ENCODE assay signal across 15 cellular contexts in genomic region chr17:18964018-18964351, GRCh38. TPM values are rescaled to one million over a fixed set of nuclear protein-coding genes. Genes with fewer than 3 reads are reported as not detected.
DNase-seq lines count a peak whose midpoint lies in the region; ATAC-seq lines count a peak whose summit lies in the region.
"Had no signal": no experiment of that assay in that cellular context is flagged by ENCODE, and none has a peak within 500 bp of the region (broad histone marks: within the 10 kb centered on the region; RNA-seq: fewer than 3 reads in every experiment).

No MANE protein-coding gene starts in this region.

- no peak overlapping the region for H3K9ac ChIP-seq in trophoblast cell (ENCODE audit: low read length)

- peaks cover 27% of the 10 kb centered on the region for H3K79me1 ChIP-seq in trophoblast cell (ENCODE audit: low read length)

- no peaks in the 10 kb centered on the region for H3K27me3 ChIP-seq in trophoblast cell (ENCODE audit: insufficient read depth, low read length)
- H3K27me3 ChIP-seq: BLaER1 treated with 17β-estradiol and CSF1 and Interleukin-3, amounts not matched to agents 10 nM and 100 nM had no signal

- no peak overlapping the region for H3K4me2 ChIP-seq in trophoblast cell (ENCODE audit: low read length)
- H3K4me2 ChIP-seq: BLaER1 treated with 17β-estradiol and CSF1 and Interleukin-3, amounts not matched to agents 10 nM and 100 nM had no signal

- no peak overlapping the region for H2AFZ ChIP-seq in trophoblast cell (ENCODE audit: insufficient read depth, low read length, poor library complexity)

- no peak overlapping the region for H3K23ac ChIP-seq in trophoblast cell (ENCODE audit: low read length)

- no peaks in the 10 kb centered on the region for H3K79me2 ChIP-seq in trophoblast cell (ENCODE audit: control insufficient read depth, insufficient read depth, low read length, poor library complexity)

- DNase-seq in Right ventricle myocardium inferior (ENCODE audit: missing footprints) (peak; percentile 28), left ventricle myocardium superior (no peak), trophoblast cell (peak; percentile 99), HK-2 (ENCODE audit: unreplicated experiment) (no peak), amniotic stem cell (lab: John Stamatoyannopoulos, UW) (no peak), T-helper 2 cell (no peak)
- no peak for DNase-seq in activated T-helper 2 cell treated with anti-CD3 and anti-CD28 coated beads, Interferon-gamma antibody, Interleukin-2, Interleukin-4, amounts not matched to agents 10 μg/mL and 5 μg/mL and 100 μg/mL, durations not matched to agents 14 hours and 24 hours and 36 hours (ENCODE audit: low spot score)
- DNase-seq: 8988T; CD4-positive, CD25-positive, alpha-beta regulatory T cell; DMS79; KG1 had no signal

- intact Hi-C loops in Right ventricle myocardium inferior (cut with DNase I) (no loop called here), left ventricle myocardium superior (cut with micrococcal nuclease) (no loop called here)
- intact Hi-C loops in activated T-helper 2 cell treated with anti-CD3 and anti-CD28 coated beads, Interferon-gamma antibody, Interleukin-2, Interleukin-4, amounts not matched to agents 10 μg/mL and 5 μg/mL and 100 μg/mL, durations not matched to agents 14 hours and 24 hours and 36 hours (cut with micrococcal nuclease) = loop anchor here (5.0 to 10.0 kb wide), 2 partner anchors 51 to 62 kb away; no protein-coding TSS in a partner anchor

- no CpG with 5 or more reads among the region's 9 CpGs for WGBS in trophoblast cell (ENCODE audit: extremely low coverage, insufficient coverage, insufficient read length)

- no peak overlapping the region for H3K14ac ChIP-seq in trophoblast cell (ENCODE audit: low read length)

- H2BK12ac ChIP-seq in trophoblast cell (ENCODE audit: low read length) = no peak overlapping the region

- H3K9me3 Mint-ChIP-seq in activated T-helper 2 cell treated with anti-CD3 and anti-CD28 coated beads, Interferon-gamma antibody, Interleukin-2, Interleukin-4, amounts not matched to agents 10 μg/mL and 5 μg/mL and 100 μg/mL, durations not matched to agents 14 hours and 24 hours and 36 hours = no peaks in the 10 kb centered on the region
- H3K9me3 Mint-ChIP-seq: CD4-positive, CD25-positive, alpha-beta regulatory T cell; IgD-negative memory B cell had no signal

- no peak overlapping the region for H3K4ac ChIP-seq in trophoblast cell (ENCODE audit: low read depth, low read length)

- H4K12ac ChIP-seq in trophoblast cell (ENCODE audit: low read depth, low read length) = no peak overlapping the region

- no peaks in the 10 kb centered on the region for H3K27me3 Mint-ChIP-seq in activated T-helper 2 cell treated with anti-CD3 and anti-CD28 coated beads, Interferon-gamma antibody, Interleukin-2, Interleukin-4, amounts not matched to agents 10 μg/mL and 5 μg/mL and 100 μg/mL, durations not matched to agents 14 hours and 24 hours and 36 hours (ENCODE audit: low read depth)
- H3K27me3 Mint-ChIP-seq: IgD-negative memory B cell had no signal

- H4K8ac ChIP-seq in trophoblast cell (ENCODE audit: low read depth, low read length) = no peak overlapping the region

- no peak overlapping the region for H2AK5ac ChIP-seq in trophoblast cell (ENCODE audit: low read length)

- no peak overlapping the region for H2BK120ac ChIP-seq in trophoblast cell (ENCODE audit: insufficient read depth, low read length, poor library complexity)

- H3K4me1 Mint-ChIP-seq in activated T-helper 2 cell treated with anti-CD3 and anti-CD28 coated beads, Interferon-gamma antibody, Interleukin-2, Interleukin-4, amounts not matched to agents 10 μg/mL and 5 μg/mL and 100 μg/mL, durations not matched to agents 14 hours and 24 hours and 36 hours (ENCODE audit: low read depth) = peaks cover 21% of the 10 kb centered on the region

- no peak overlapping the region for H2BK5ac ChIP-seq in trophoblast cell (ENCODE audit: low read depth, low read length, poor library complexity)

- H3K4me1 ChIP-seq in trophoblast cell (ENCODE audit: control insufficient read depth in 1 of 2, insufficient read depth in 2 of 2, low read length in 2 of 2) = peaks cover 34 to 45% of the 10 kb centered on the region in 2 experiments

- H3K27ac ChIP-seq in trophoblast cell (ENCODE audit: low read depth, low read length) = no peak overlapping the region
- H3K27ac ChIP-seq: BLaER1 treated with 17β-estradiol and CSF1 and Interleukin-3, amounts not matched to agents 10 nM and 100 nM had no signal

- no peak overlapping the region for H3K4me3 Mint-ChIP-seq in activated T-helper 2 cell treated with anti-CD3 and anti-CD28 coated beads, Interferon-gamma antibody, Interleukin-2, Interleukin-4, amounts not matched to agents 10 μg/mL and 5 μg/mL and 100 μg/mL, durations not matched to agents 14 hours and 24 hours and 36 hours (ENCODE audit: low read depth)
- H3K4me3 Mint-ChIP-seq: CD4-positive, CD25-positive, alpha-beta regulatory T cell; IgD-negative memory B cell had no signal

- ATAC-seq in Right ventricle myocardium inferior = no peak
- ATAC-seq in left ventricle myocardium superior = no peak
- ATAC-seq: HCT116 had no signal

- peaks cover 0 to 4% of the 10 kb centered on the region in 2 experiments for H3K36me3 ChIP-seq in trophoblast cell (ENCODE audit: control insufficient read depth in 1 of 2, insufficient read depth in 2 of 2, low read length in 2 of 2)
- H3K36me3 ChIP-seq: BLaER1 treated with 17β-estradiol and CSF1 and Interleukin-3, amounts not matched to agents 10 nM and 100 nM had no signal

- peak overlapping the region; percentile 9 for H4K91ac ChIP-seq in trophoblast cell (ENCODE audit: low read depth, low read length)

- H3K36me3 Mint-ChIP-seq in activated T-helper 2 cell treated with anti-CD3 and anti-CD28 coated beads, Interferon-gamma antibody, Interleukin-2, Interleukin-4, amounts not matched to agents 10 μg/mL and 5 μg/mL and 100 μg/mL, durations not matched to agents 14 hours and 24 hours and 36 hours (ENCODE audit: low read depth) = no peaks in the 10 kb centered on the region
- H3K36me3 Mint-ChIP-seq: CD4-positive, CD25-positive, alpha-beta regulatory T cell; IgD-negative memory B cell had no signal

- peak overlapping the region; percentile 26 for H3K27ac Mint-ChIP-seq in activated T-helper 2 cell treated with anti-CD3 and anti-CD28 coated beads, Interferon-gamma antibody, Interleukin-2, Interleukin-4, amounts not matched to agents 10 μg/mL and 5 μg/mL and 100 μg/mL, durations not matched to agents 14 hours and 24 hours and 36 hours
- H3K27ac Mint-ChIP-seq: CD4-positive, CD25-positive, alpha-beta regulatory T cell; IgD-negative memory B cell had no signal

- peaks cover 2% of the 10 kb centered on the region for H3K9me3 ChIP-seq in trophoblast cell (ENCODE audit: insufficient read depth, low read depth, low read length)
- H3K9me3 ChIP-seq: BLaER1 treated with 17β-estradiol and CSF1 and Interleukin-3, amounts not matched to agents 10 nM and 100 nM had no signal

- H3K4me3 ChIP-seq in trophoblast cell (ENCODE audit: low read depth, low read length) = no peak overlapping the region
- H3K4me3 ChIP-seq: BLaER1 treated with 17β-estradiol and CSF1 and Interleukin-3, amounts not matched to agents 10 nM and 100 nM had no signal

- H3K18ac ChIP-seq in trophoblast cell (ENCODE audit: low read length) = no peak overlapping the region

RNA-seq across cellular contexts. Expression of gene SLC5A10, which starts 12.0 kb away (rescaled TPM):
- total RNA-seq in Right ventricle myocardium inferior (not detected), left ventricle myocardium superior (not detected)
- total RNA-seq in activated T-helper 2 cell treated with anti-CD3 and anti-CD28 coated beads, Interferon-gamma antibody, Interleukin-2, Interleukin-4, amounts not matched to agents 10 μg/mL and 5 μg/mL and 100 μg/mL, durations not matched to agents 14 hours and 24 hours and 36 hours = not detected in 2 replicates
- polyA plus RNA-seq in trophoblast cell (2013) = 0.21 and 0.25 TPM in 2 replicates
- total RNA-seq: CD4-positive, CD25-positive, alpha-beta regulatory T cell; G401 had no signal

RNA-seq across cellular contexts. Expression of gene FAM83G, which starts 40.6 kb away (rescaled TPM):
- total RNA-seq in Right ventricle myocardium inferior = 2.7 TPM
- 2.3 TPM for total RNA-seq in left ventricle myocardium superior
- total RNA-seq in activated T-helper 2 cell treated with anti-CD3 and anti-CD28 coated beads, Interferon-gamma antibody, Interleukin-2, Interleukin-4, amounts not matched to agents 10 μg/mL and 5 μg/mL and 100 μg/mL, durations not matched to agents 14 hours and 24 hours and 36 hours = 14.0 and 15.3 TPM in 2 replicates
- 29.3 and 31.0 TPM in 2 replicates for polyA plus RNA-seq in trophoblast cell (2013)

Comparison
In these comparisons a context has a peak if more than half of its experiments do, and no peak if none do; other contexts are left out.
1. DNase-seq: peak in Right ventricle myocardium inferior (single experiment) and trophoblast cell (2 of 2); none in left ventricle myocardium superior (single experiment), activated T-helper 2 cell treated with anti-CD3 and anti-CD28 coated beads, Interferon-gamma antibody, Interleukin-2, Interleukin-4, amounts not matched to agents 10 μg/mL and 5 μg/mL and 100 μg/mL, durations not matched to agents 14 hours and 24 hours and 36 hours (single experiment), HK-2 (single experiment), amniotic stem cell (single experiment) and T-helper 2 cell (0 of 5).